In genomic region chr5:143119881-143120341, GRCh38 we compare ENCODE assay signal across 19 cellular contexts.
DNase-seq lines count a peak whose midpoint lies in the region; ATAC-seq and TF ChIP-seq lines count a peak whose summit lies in the region.
"Had no signal": no experiment of that assay in that cellular context is flagged by ENCODE, and none has a peak within 500 bp of the region (broad histone marks: within the 10 kb centered on the region; RNA-seq: fewer than 3 reads in every experiment).

No MANE protein-coding gene starts in this region.

- no peak for TF ChIP-seq EP300 in esophagus muscularis mucosa (IDR thresholded peaks at IDR 0.05)

- no peaks in the 10 kb centered on the region for H3K27me3 ChIP-seq in esophagus muscularis mucosa
- H3K27me3 ChIP-seq: adrenal gland, esophagus squamous epithelium, left lung had no signal

- H3K27ac Mint-ChIP-seq in CD14-positive monocyte: peak overlapping the region; percentile 95 to 100 (median 99)
- H3K27ac Mint-ChIP-seq: IgD-negative memory B cell had no signal

- no peaks in the 10 kb centered on the region for H3K9me3 ChIP-seq in esophagus muscularis mucosa
- H3K9me3 ChIP-seq: adrenal gland, esophagus squamous epithelium, left lung, mucosa of descending colon had no signal

- no peak for TF ChIP-seq POLR2A in esophagus muscularis mucosa (IDR thresholded peaks at IDR 0.05; ENCODE audit: low read depth)

- WGBS in esophagus muscularis mucosa: 87% methylated on average over 3 of the region's 3 CpGs

- H3K36me3 Mint-ChIP-seq in CD14-positive monocyte: peaks cover 49 to 54% of the 10 kb centered on the region in 2 donors

- peaks cover 0 to 2% (median 0%) of the 10 kb centered on the region in 7 donors for H3K9me3 Mint-ChIP-seq in CD14-positive monocyte
- H3K9me3 Mint-ChIP-seq: stimulated activated effector memory CD8-positive, alpha-beta T cell treated with anti-CD3 and anti-CD28 coated beads, Interleukin-12 subunit alpha, Interleukin-12 subunit beta, amount 100 ng/mL, for 72 hours had no signal

- H3K36me3 ChIP-seq in esophagus muscularis mucosa: peaks cover 0 to 3% (median 0%) of the 10 kb centered on the region in 4 donors
- H3K36me3 ChIP-seq: adrenal gland, esophagus squamous epithelium had no signal

- H3K4me1 Mint-ChIP-seq in CD14-positive monocyte: peaks cover 51% of the 10 kb centered on the region

- H3K4me1 ChIP-seq in esophagus muscularis mucosa: peaks cover 0 to 9% (median 6%) of the 10 kb centered on the region in 4 donors
- H3K4me1 ChIP-seq: adrenal gland had no signal

- intact Hi-C loops in CD14-positive monocyte (cut with micrococcal nuclease) (loop anchor here in 1 of 2 donors (2.0 to 5.0 kb wide), 2 partner anchors 108 to 283 kb away; partner anchors contain the start of gene NR3C1), esophagus muscularis mucosa (cut with DNase I) (no loop called here)

- no peak overlapping the region for H3K4me3 ChIP-seq in esophagus muscularis mucosa
- H3K4me3 ChIP-seq: adrenal gland, esophagus squamous epithelium, left lung, mucosa of descending colon had no signal

- H3K27ac ChIP-seq in VCaP: peak overlapping the region; percentile 9; the same call in 1 of the 2 replicates
- H3K27ac ChIP-seq in esophagus muscularis mucosa (replicated peaks in 1 of 4): no peak overlapping the region
- H3K27ac ChIP-seq: adrenal gland, esophagus squamous epithelium had no signal

- no peak overlapping the region for H3K4me3 Mint-ChIP-seq in CD14-positive monocyte
- H3K4me3 Mint-ChIP-seq: IgD-negative memory B cell had no signal

- ATAC-seq in GM19467 (IDR thresholded peaks at IDR 0.05; ENCODE audit: unreplicated experiment) (peak; percentile 13), HG03378 (IDR thresholded peaks at IDR 0.05; ENCODE audit: unreplicated experiment) (peak; percentile 25), GM18520 (IDR thresholded peaks at IDR 0.05; ENCODE audit: unreplicated experiment) (no peak)
- ATAC-seq: activated CD4-positive, CD25-positive, alpha-beta regulatory T cell treated with anti-CD3 and anti-CD28 coated beads, Interleukin-2, amount 50 U/mL, for 24 hours had no signal

- DNase-seq in CD14-positive monocyte (ENCODE audit: low spot score) (no peak), T-helper 1 cell (no peak), esophagus muscularis mucosa (ENCODE audit: extremely low spot score) (no peak), HPDE6-E6E7 (ENCODE audit: extremely low spot score) (no peak)
- DNase-seq: activated effector memory CD4-positive, alpha-beta T cell treated with Interleukin-2 at 50 U/mL for 16 hours; adrenal gland; DMS 273 treated with DMSO at 0.1 percent for 48 hours; esophagus squamous epithelium; left lung; mucosa of descending colon; T-helper 9 cell; trophoblast cell had no signal

- no peak for TF ChIP-seq CTCF in CD14-positive monocyte (IDR thresholded peaks at IDR 0.05)
- no peak for TF ChIP-seq CTCF in VCaP (conservative IDR thresholded peaks at IDR 0.05)
- TF ChIP-seq CTCF in esophagus muscularis mucosa (IDR thresholded peaks at IDR 0.05): no peak

- no peaks in the 10 kb centered on the region for H3K27me3 Mint-ChIP-seq in CD14-positive monocyte (ENCODE audit: low read depth in 3 of 3)
- H3K27me3 Mint-ChIP-seq: IgD-negative memory B cell had no signal
